32 cellular contexts compared by ENCODE assay signal in the genomic region with DNA sequence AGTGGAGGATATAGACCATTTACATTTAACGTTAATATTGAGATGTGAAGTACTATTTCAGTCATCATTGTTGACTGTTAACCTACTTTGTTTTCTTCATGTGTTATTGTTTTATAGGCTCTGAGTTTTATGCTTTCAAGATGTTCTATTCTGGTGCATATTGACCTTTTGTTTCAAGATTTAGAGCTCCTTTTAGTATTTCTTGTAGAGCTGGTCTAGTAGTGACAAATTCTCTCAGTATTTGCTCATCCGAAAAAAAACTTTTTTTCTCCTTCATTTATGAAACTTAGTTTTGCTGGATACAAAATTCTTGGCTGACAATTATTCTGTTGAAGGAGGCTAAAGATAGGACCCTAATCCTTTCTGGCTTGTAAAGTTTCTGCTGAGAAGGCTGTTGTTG.
"Had no signal": no experiment of that assay in that cellular context is flagged by ENCODE, and none has a peak within 500 bp of the region (broad histone marks: within the 10 kb centered on the region; RNA-seq: fewer than 3 reads in every experiment).

No MANE protein-coding gene starts in this region.

- H3K4me3 ChIP-seq: cardiac muscle cell, colonic mucosa, MG63, PC-9 had no signal

- H2AFZ ChIP-seq: PC-9 had no signal

- DNase-seq: activated CD4-positive, alpha-beta memory T cell treated with anti-CD3 and anti-CD28 coated beads, Interleukin-2, amount 10 ng/mL, durations not matched to agents 7 days and 5 days; activated CD4-positive, alpha-beta T cell treated with anti-CD3 and anti-CD28 coated beads for 1 hour; activated CD4-positive, alpha-beta T cell treated with anti-CD3 and anti-CD28 coated beads for 48 hours; activated CD4-positive, CD25-positive, alpha-beta regulatory T cell; activated CD8-positive, alpha-beta memory T cell treated with anti-CD3 and anti-CD28 coated beads for 24 hours; activated CD8-positive, alpha-beta memory T cell treated with anti-CD3 and anti-CD28 coated beads, Interleukin-2, amount 10 ng/mL, durations not matched to agents 7 days and 5 days; activated effector memory CD4-positive, alpha-beta T cell treated with anti-CD3 and anti-CD28 coated beads, Interleukin-2, amount 50 U/mL, for 16 hours; activated naive CD4-positive, alpha-beta T cell; activated naive CD4-positive, alpha-beta T cell treated with anti-CD3 and anti-CD28 coated beads, Interleukin-2, amount 50 U/mL, for 16 hours; activated naive CD8-positive, alpha-beta T cell treated with anti-CD3 and anti-CD28 coated beads for 36 hours; activated T-cell treated with anti-CD3 and anti-CD28 coated beads, Interleukin-2, amount 50 U/mL, for 1 hour; activated T-cell treated with anti-CD3 and anti-CD28 coated beads, Interleukin-2, amount 50 U/mL, for 72 hours; amniotic stem cell; aorta; colonic mucosa; MG63; NCI-H1048; NCI-H1105 treated with DMSO at 0.1 percent for 48 hours; NCI-H1436; NCI-H1694; NCI-H1930; NCI-H2081 treated with DMSO at 0.1 percent for 48 hours; NCI-H345; NCI-H524 treated with DMSO at 0.1 percent for 48 hours; PC-9; Right ventricle myocardium superior; SW 1271; T-helper 1 cell; T1000; WERI-Rb-1 had no signal

- H3K36me3 ChIP-seq: cardiac muscle cell, colonic mucosa, WERI-Rb-1 had no signal

- H3K27me3 ChIP-seq: cardiac muscle cell, colonic mucosa, MG63 had no signal

- H3K4me2 ChIP-seq: PC-9 had no signal

- H3K4me1 ChIP-seq: colonic mucosa had no signal

- H3K27ac ChIP-seq: cardiac muscle cell, colonic mucosa, PC-9, WERI-Rb-1 had no signal

- H3K9me3 ChIP-seq: colonic mucosa had no signal

- ATAC-seq: activated CD8-positive, alpha-beta memory T cell treated with anti-CD3 and anti-CD28 coated beads, Interleukin-2, amount 10 ng/mL, durations not matched to agents 7 days and 5 days; activated T-cell treated with anti-CD3 and anti-CD28 coated beads, Interleukin-2, amount 50 U/mL, for 72 hours; activated T-helper 17 cell treated with anti-CD3 and anti-CD28 coated beads, Interleukin-2, amount 50 U/mL, for 72 hours had no signal
